ENCODE assay signal across 9 cellular contexts in the genomic region with DNA sequence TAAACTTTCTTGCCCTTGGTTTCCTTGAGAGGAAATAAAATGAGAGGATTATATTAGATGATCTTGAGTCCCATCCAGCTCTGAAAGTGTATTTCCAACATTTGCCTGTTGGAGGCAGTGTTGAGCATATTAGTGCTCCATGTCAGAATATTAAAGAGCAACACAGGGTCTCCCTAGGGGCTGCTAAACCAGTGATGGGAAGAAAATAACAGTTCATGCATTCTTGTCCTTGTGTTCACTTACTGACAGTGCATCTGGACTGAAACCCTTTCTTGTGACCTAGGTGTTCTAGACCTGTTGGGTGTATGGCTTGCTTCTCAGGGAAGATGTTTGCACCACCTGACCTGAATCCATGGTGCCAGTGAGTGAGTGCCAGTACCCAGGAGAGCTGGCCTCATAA.
DNase-seq lines count a peak whose midpoint lies in the region; ATAC-seq and TF ChIP-seq lines count a peak whose summit lies in the region.
"Had no signal": no experiment of that assay in that cellular context is flagged by ENCODE, and none has a peak within 500 bp of the region (broad histone marks: within the 10 kb centered on the region; RNA-seq: fewer than 3 reads in every experiment).

No MANE protein-coding gene starts in this region.

- no peak overlapping the region for H3K27ac Mint-ChIP-seq in CD4-positive, alpha-beta memory T cell
- H3K27ac Mint-ChIP-seq in mesothelial cell of epicardium, result no peak overlapping the region

- H3K27me3 ChIP-seq in CD4-positive, alpha-beta memory T cell (ENCODE audit: insufficient read depth, low read length), result peaks cover 6% of the 10 kb centered on the region
- no peaks in the 10 kb centered on the region for H3K27me3 ChIP-seq in mammary epithelial cell (ENCODE audit: insufficient read depth, low read length)

- dilution Hi-C loops in mammary epithelial cell (cut with HindIII; ENCODE audit: low sequenced_read_pairs), result no loop called here

- CTCF ChIA-PET in CD4-positive, alpha-beta memory T cell (lab: Charles Lee; ENCODE audit: partially characterized antibody), result interaction anchor here (0.9 to 12.7 kb wide), 21 partner anchors 11 to 192 kb away, joined by 3 to 490 read pairs (median 9); partner anchors contain the start of gene KIAA0040
- CTCF ChIA-PET in mammary epithelial cell (lab: Charles Lee; ENCODE audit: low non-redundant PET), result interaction anchor here (0.6 kb wide), 2 partner anchors 163 to 165 kb away, joined by 3 to 7 read pairs; no protein-coding TSS in a partner anchor

- no peaks in the 10 kb centered on the region for H3K9me3 Mint-ChIP-seq in CD4-positive, alpha-beta memory T cell
- H3K9me3 Mint-ChIP-seq in mesothelial cell of epicardium, result no peaks in the 10 kb centered on the region
- H3K9me3 Mint-ChIP-seq: IgD-negative memory B cell had no signal

- ATAC-seq in HG02759 (IDR thresholded peaks at IDR 0.05; ENCODE audit: unreplicated experiment), result no peak

- peaks cover 5 to 18% (median 9%) of the 10 kb centered on the region in 4 donors for H3K4me1 Mint-ChIP-seq in CD4-positive, alpha-beta memory T cell
- H3K4me1 Mint-ChIP-seq in mesothelial cell of epicardium, result peaks cover 4% of the 10 kb centered on the region

- H3K4me1 ChIP-seq in CD4-positive, alpha-beta memory T cell (ENCODE audit: insufficient read depth, low read length), result peaks cover 5% of the 10 kb centered on the region
- peaks cover 11% of the 10 kb centered on the region for H3K4me1 ChIP-seq in mammary epithelial cell (ENCODE audit: insufficient read depth, low read length)

- POLR2A ChIA-PET in CD4-positive, alpha-beta memory T cell (lab: Charles Lee; ENCODE audit: partially characterized antibody), result interaction anchor here (1.0 to 1.9 kb wide), 2 partner anchors 162 to 165 kb away, joined by 4 read pairs; no protein-coding TSS in a partner anchor

- no peak overlapping the region for H3K27ac ChIP-seq in CD4-positive, alpha-beta memory T cell (ENCODE audit: low read depth, low read length)
- H3K27ac ChIP-seq in mammary epithelial cell (ENCODE audit: insufficient read depth, low read depth, low read length), result no peak overlapping the region

- no peak overlapping the region for H3K4me3 Mint-ChIP-seq in CD4-positive, alpha-beta memory T cell
- no peak overlapping the region for H3K4me3 Mint-ChIP-seq in mesothelial cell of epicardium
- H3K4me3 Mint-ChIP-seq: IgD-negative memory B cell had no signal

- no peak overlapping the region for H3K9ac ChIP-seq in mammary epithelial cell (ENCODE audit: insufficient read depth, low read length)

- no peak overlapping the region for H3K4me3 ChIP-seq in CD4-positive, alpha-beta memory T cell (ENCODE audit: low read length in 2 of 2)
- no peak overlapping the region for H3K4me3 ChIP-seq in mammary epithelial cell (replicated peaks in 1 of 3; ENCODE audit: insufficient read depth in 1 of 3, low read depth in 2 of 3, low read length in 3 of 3)

- H3K79me2 ChIP-seq in mammary epithelial cell (ENCODE audit: insufficient read depth, low read length), result no peaks in the 10 kb centered on the region

- in situ Hi-C loops in mammary epithelial cell (cut with MboI; ENCODE audit: low sequenced_read_pairs in 2 of 2), result loop anchor here (25.0 kb wide), 1 partner anchor 280 kb away; no protein-coding TSS in a partner anchor

- peak in 3 of 5 donors; percentile 14 to 22 (median 20) for DNase-seq in CD4-positive, alpha-beta memory T cell
- DNase-seq in HT-29 (ENCODE audit: low spot score) (peak; percentile 18), mammary epithelial cell (no peak), mesothelial cell of epicardium (ENCODE audit: low spot score in 2 of 2, unreplicated experiment in 2 of 2) (no peak), Ammon's horn (ENCODE audit: low spot score) (no peak), C1 segment of cervical spinal cord (lab: John Stamatoyannopoulos, UW) (no peak), ureter (ENCODE audit: low spot score) (no peak)

- H3K36me3 Mint-ChIP-seq in CD4-positive, alpha-beta memory T cell, result no peaks in the 10 kb centered on the region
- H3K36me3 Mint-ChIP-seq in mesothelial cell of epicardium, result no peaks in the 10 kb centered on the region

- intact Hi-C loops in CD4-positive, alpha-beta memory T cell (cut with micrococcal nuclease), result loop anchor here (5.0 kb wide), 1 partner anchor 755 kb away; no protein-coding TSS in a partner anchor
- intact Hi-C loops in mammary epithelial cell (cut with micrococcal nuclease), result no loop called here

- H3K36me3 ChIP-seq in CD4-positive, alpha-beta memory T cell (ENCODE audit: insufficient read depth, low read length), result no peaks in the 10 kb centered on the region
- no peaks in the 10 kb centered on the region for H3K36me3 ChIP-seq in mammary epithelial cell (ENCODE audit: insufficient read depth, low read length)

- no TSS peak for BruUV-seq in mammary epithelial cell (replicated peaks; lab: Mats Ljungman, UMichigan)

- no peak overlapping the region for H3K4me2 ChIP-seq in mammary epithelial cell (ENCODE audit: insufficient read depth, low read depth, low read length)

- peaks cover 6 to 12% of the 10 kb centered on the region in 2 donors for H3K27me3 Mint-ChIP-seq in CD4-positive, alpha-beta memory T cell
- H3K27me3 Mint-ChIP-seq in mesothelial cell of epicardium (ENCODE audit: low read depth), result peaks cover 60% of the 10 kb centered on the region

- no peaks in the 10 kb centered on the region for H3K9me3 ChIP-seq in CD4-positive, alpha-beta memory T cell (ENCODE audit: control insufficient read depth in 1 of 2, low read length in 2 of 2)
- H3K9me3 ChIP-seq in mammary epithelial cell (replicated peaks; ENCODE audit: insufficient read depth, low read length), result no peaks in the 10 kb centered on the region

- H4K20me1 ChIP-seq in mammary epithelial cell (ENCODE audit: insufficient read depth, low read length), result no peaks in the 10 kb centered on the region

- TF ChIP-seq CTCF in mammary epithelial cell (conservative IDR thresholded peaks at IDR 0.05 in 1 of 2, IDR thresholded peaks at IDR 0.05 in 1 of 2; ENCODE audit: extremely low read depth in 1 of 2, insufficient read depth in 1 of 2, low read depth in 1 of 2, low read length in 2 of 2), result peak; percentile 40 to 56
- TF ChIP-seq CTCF in mesothelial cell of epicardium (IDR thresholded peaks at IDR 0.05; ENCODE audit: unreplicated experiment), result peak; percentile 67

- no peak overlapping the region for H2AFZ ChIP-seq in mammary epithelial cell (ENCODE audit: low read depth, low read length)

Comparison
In these comparisons a context has a peak if more than half of its experiments do, and no peak if none do; other contexts are left out.
1. DNase-seq: peak in CD4-positive, alpha-beta memory T cell (3 of 5) and HT-29 (single experiment); none in mammary epithelial cell (single experiment), mesothelial cell of epicardium (0 of 2), Ammon's horn (single experiment), C1 segment of cervical spinal cord (0 of 14) and ureter (single experiment).